Comparison of ENCODE assay signal across 14 cellular contexts in the genomic region with DNA sequence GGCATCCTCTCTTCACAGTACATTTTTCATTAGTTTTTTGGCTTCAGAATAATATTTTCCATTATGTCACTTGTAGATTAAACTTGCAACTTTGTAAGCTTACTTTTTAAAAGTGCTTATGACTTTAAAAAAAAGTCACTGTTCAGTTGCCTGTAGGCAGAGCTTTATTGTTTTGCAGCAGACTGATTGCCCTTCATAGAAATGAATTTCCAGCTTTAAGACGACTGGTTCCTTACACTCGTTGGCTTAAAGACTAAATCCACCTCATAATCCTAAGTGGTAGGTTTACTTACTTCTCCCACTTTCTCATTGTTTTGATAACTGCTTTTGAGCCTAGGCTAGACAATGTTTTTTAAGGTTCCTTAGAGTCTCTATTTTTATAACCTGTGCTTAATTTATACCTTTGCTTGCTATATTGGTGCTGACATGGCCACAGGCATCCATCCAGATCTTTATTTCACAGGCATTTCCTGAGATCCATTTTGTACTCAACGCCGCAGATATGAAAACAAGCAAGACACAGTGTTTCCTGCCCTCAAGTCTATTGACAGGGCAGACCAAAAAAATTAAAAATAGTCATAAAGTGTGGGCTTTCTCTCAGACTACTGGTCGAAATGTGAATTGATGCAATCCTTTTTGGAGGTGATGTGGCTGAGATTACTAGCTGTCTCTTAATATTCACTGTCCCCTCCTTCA. TPM values are rescaled to one million over a fixed set of nuclear protein-coding genes. Genes with fewer than 3 reads are reported as not detected.
A peak's percentile ranks its signal among the peaks of the same experiment; 100 is the strongest.
DNase-seq lines count a peak whose midpoint lies in the region; ATAC-seq and TF ChIP-seq lines count a peak whose summit lies in the region.
"Had no signal": no experiment of that assay in that cellular context is flagged by ENCODE, and none has a peak within 500 bp of the region (broad histone marks: within the 10 kb centered on the region; RNA-seq: fewer than 3 reads in every experiment).

No MANE protein-coding gene starts in this region.

- intact Hi-C loops in Calu3 (cut with micrococcal nuclease; ENCODE audit: unreplicated experiment), result no loop called here

- TF ChIP-seq CTCF in Calu3 (IDR thresholded peaks at IDR 0.05; ENCODE audit: unreplicated experiment), result no peak
- TF ChIP-seq CTCF in astrocyte of the spinal cord (IDR thresholded peaks at IDR 0.05; ENCODE audit: low read depth, low read length), result no peak

- H3K36me3 Mint-ChIP-seq in Calu3 (ENCODE audit: insufficient read depth, unreplicated experiment), result peaks cover 6% of the 10 kb centered on the region

- in situ Hi-C loops in astrocyte of the spinal cord (cut with HindIII; ENCODE audit: low sequenced_read_pairs), result no loop called here

- no peaks in the 10 kb centered on the region for H3K9me3 Mint-ChIP-seq in Calu3 (ENCODE audit: low read depth, unreplicated experiment)
- H3K9me3 Mint-ChIP-seq: stimulated activated naive CD8-positive, alpha-beta T cell treated with anti-CD3 and anti-CD28 coated beads, Interleukin-15, Interleukin-2, amounts not matched to agents 100 ng/mL and 50 ng/mL, for 24 hours had no signal

- H3K4me3 ChIP-seq in astrocyte of the spinal cord (ENCODE audit: low read depth, low read length), result no peak overlapping the region

- DNase-seq in Calu3 (no peak), astrocyte of the spinal cord (ENCODE audit: low read depth, low spot score) (peak; percentile 39), glomerular endothelial cell (ENCODE audit: extremely low read depth, low read depth, low spot score) (peak; percentile 56), pulmonary artery endothelial cell (ENCODE audit: low read depth, low spot score) (peak; percentile 53), C1 segment of cervical spinal cord (lab: John Stamatoyannopoulos, UW) (no peak), NCI-H345 treated with DMSO at 0.1 percent for 48 hours (lab: John Stamatoyannopoulos, UW; ENCODE audit: unreplicated experiment) (no peak)
- DNase-seq: activated gamma-delta T cell, cortex of kidney, IMR-90, NCI-H1694 treated with DMSO at 0.1 percent for 48 hours had no signal

- ATAC-seq in HG03571 (IDR thresholded peaks at IDR 0.05; ENCODE audit: unreplicated experiment), result no peak
- ATAC-seq in GM18870 (IDR thresholded peaks at IDR 0.05; ENCODE audit: unreplicated experiment), result no peak

- no TSS peak for BruUV-seq in Calu3 (replicated peaks; lab: Mats Ljungman, UMichigan)

- peaks cover 9% of the 10 kb centered on the region for H3K4me1 Mint-ChIP-seq in Calu3 (ENCODE audit: low read depth, unreplicated experiment)

- no peak overlapping the region for H3K4me3 Mint-ChIP-seq in Calu3 (ENCODE audit: low read depth, unreplicated experiment)
- H3K4me3 Mint-ChIP-seq: stimulated activated naive CD8-positive, alpha-beta T cell treated with anti-CD3 and anti-CD28 coated beads, Interleukin-15, Interleukin-2, amounts not matched to agents 100 ng/mL and 50 ng/mL, for 24 hours had no signal

- H3K27me3 Mint-ChIP-seq in Calu3 (ENCODE audit: unreplicated experiment), result no peaks in the 10 kb centered on the region
- H3K27me3 Mint-ChIP-seq: stimulated activated naive CD8-positive, alpha-beta T cell treated with anti-CD3 and anti-CD28 coated beads, Interleukin-15, Interleukin-2, amounts not matched to agents 100 ng/mL and 50 ng/mL, for 24 hours had no signal

- H3K27ac Mint-ChIP-seq in Calu3 (ENCODE audit: unreplicated experiment), result peak overlapping the region; percentile 1
- H3K27ac Mint-ChIP-seq: stimulated activated naive CD8-positive, alpha-beta T cell treated with anti-CD3 and anti-CD28 coated beads, Interleukin-15, Interleukin-2, amounts not matched to agents 100 ng/mL and 50 ng/mL, for 24 hours had no signal

- CTCF ChIA-PET in Calu3 (lab: Charles Lee), result interaction anchor here (0.5 to 0.9 kb wide), 3 partner anchors 12 to 1200 kb away, joined by 3 read pairs; no protein-coding TSS in a partner anchor

RNA-seq across cellular contexts. Expression of a gene that starts 12.6 kb away (rescaled TPM):
- total RNA-seq in Calu3 (2022) (not detected in 2 replicates), glomerular endothelial cell (0.12 TPM in 1 of 2 replicates, not detected in the other), pulmonary artery endothelial cell (0.26 and 0.32 TPM in 2 replicates)
- total RNA-seq: T-helper 2 cell treated with Interferon-gamma antibody and Interleukin-4, amounts not matched to agents 100 ng/mL and 5 ng/mL, for 36 hours had no signal

Comparison
In these comparisons a context has a peak if more than half of its experiments do, and no peak if none do; other contexts are left out.
1. DNase-seq: peak in astrocyte of the spinal cord (single experiment), glomerular endothelial cell (single experiment) and pulmonary artery endothelial cell (single experiment); none in Calu3 (single experiment), C1 segment of cervical spinal cord (0 of 14) and NCI-H345 treated with DMSO at 0.1 percent for 48 hours (single experiment).